ENCODE assay signal across 24 cellular contexts in the genomic region with DNA sequence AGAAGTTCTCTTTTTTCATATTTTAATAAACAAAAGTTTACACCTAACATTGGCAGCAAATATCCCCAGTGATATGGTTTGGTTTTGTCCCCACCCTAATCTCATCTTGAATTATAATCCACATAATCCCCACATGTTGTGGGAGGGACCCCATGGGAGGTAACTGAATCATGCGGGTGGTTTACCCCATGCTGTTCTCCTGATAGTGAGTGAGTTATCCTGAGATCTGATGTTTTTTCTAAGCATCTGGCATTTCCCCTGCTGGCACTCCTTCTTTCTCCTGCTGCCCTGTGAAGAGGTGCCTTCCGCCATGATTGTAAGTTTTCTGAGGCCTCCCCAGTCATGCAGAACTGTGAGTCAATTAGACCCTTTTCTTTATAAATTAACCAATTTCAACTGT.
"Had no signal": no experiment of that assay in that cellular context is flagged by ENCODE, and none has a peak within 500 bp of the region (broad histone marks: within the 10 kb centered on the region; RNA-seq: fewer than 3 reads in every experiment).

No MANE protein-coding gene starts in this region.

- H3K4me3 ChIP-seq: colonic mucosa, dorsolateral prefrontal cortex, esophagus squamous epithelium, gastrocnemius medialis, heart right ventricle, left lung, lower lobe of right lung had no signal

- H3K27me3 Mint-ChIP-seq: dendritic cell treated with granulocyte-macrophage colony-stimulating factor and Interleukin-4, amounts not matched to agents 40 ng/mL and 50 ng/mL, for 4 days; naive thymus-derived CD4-positive, alpha-beta T cell had no signal

- H3K4me1 ChIP-seq: colonic mucosa, esophagus squamous epithelium, gastrocnemius medialis, heart right ventricle, left lung, lower lobe of right lung had no signal

- H3K36me3 ChIP-seq: colonic mucosa, esophagus squamous epithelium, gastrocnemius medialis, heart right ventricle, left lung, lower lobe of right lung had no signal

- H3K27ac Mint-ChIP-seq: dendritic cell treated with granulocyte-macrophage colony-stimulating factor and Interleukin-4, amounts not matched to agents 40 ng/mL and 50 ng/mL, for 4 days; naive thymus-derived CD4-positive, alpha-beta T cell; natural killer cell had no signal

- H3K27me3 ChIP-seq: colonic mucosa, dorsolateral prefrontal cortex, esophagus squamous epithelium, gastrocnemius medialis, heart right ventricle, left lung had no signal

- H3K4me3 Mint-ChIP-seq: dendritic cell treated with granulocyte-macrophage colony-stimulating factor and Interleukin-4, amounts not matched to agents 40 ng/mL and 50 ng/mL, for 4 days; naive thymus-derived CD4-positive, alpha-beta T cell; natural killer cell had no signal

- H3K36me3 Mint-ChIP-seq: naive thymus-derived CD4-positive, alpha-beta T cell had no signal

- H3K4me1 Mint-ChIP-seq: naive thymus-derived CD4-positive, alpha-beta T cell; natural killer cell had no signal

- H3K9me3 ChIP-seq: colonic mucosa, esophagus squamous epithelium, gastrocnemius medialis, left lung, lower lobe of right lung had no signal

- H3K27ac ChIP-seq: colonic mucosa, dorsolateral prefrontal cortex, epithelial cell of prostate, esophagus squamous epithelium, gastrocnemius medialis, heart right ventricle, left lung, lower lobe of right lung had no signal

- DNase-seq: colonic mucosa; cortex of kidney; dorsolateral prefrontal cortex; effector CD4-positive, alpha-beta T cell; effector memory CD4-positive, alpha-beta T cell; erythroblast; esophagus squamous epithelium; foreskin fibroblast; foreskin melanocyte; gastrocnemius medialis; glutamatergic neuron; head of caudate nucleus; heart right ventricle; hippocampal formation; left cardiac atrium; left lung; left ventricle myocardium superior; lower lobe of right lung; mesenchymal stem cell; midbrain; naive thymus-derived CD4-positive, alpha-beta T cell; natural killer cell had no signal
